Comparison of ENCODE assay signal across 8 cellular contexts in genomic region chr11:45339754-45340519, GRCh38. TPM values are rescaled to one million over a fixed set of nuclear protein-coding genes. Genes with fewer than 3 reads are reported as not detected.
A peak's percentile ranks its signal among the peaks of the same experiment; 100 is the strongest.
DNase-seq lines count a peak whose midpoint lies in the region; ATAC-seq and TF ChIP-seq lines count a peak whose summit lies in the region.

No MANE protein-coding gene starts in this region.

- peaks cover 10% of the 10 kb centered on the region for H3K4me1 Mint-ChIP-seq in CD8-positive, alpha-beta T cell (ENCODE audit: low read depth)

- DNase-seq in CD8-positive, alpha-beta T cell = peak; percentile 81 to 96 (median 91)
- DNase-seq in NCI-H748 treated with DMSO at 0.1 percent for 48 hours (lab: John Stamatoyannopoulos, UW) = peak; percentile 77
- DNase-seq in activated CD4-positive, alpha-beta T cell treated with anti-CD3 and anti-CD28 coated beads, Interleukin-2, amount 50 U/mL, for 48 hours = peak; percentile 96 to 97
- peak; percentile 87 to 94 (median 90) for DNase-seq in dorsolateral prefrontal cortex
- DNase-seq in lower lobe of right lung = peak; percentile 97
- peak; percentile 84 to 92 (median 89) for DNase-seq in stimulated activated CD4-positive, alpha-beta T cell treated with anti-CD3 and anti-CD28 coated beads, TNF-alpha, amount 100 ng/mL, for 4 hours (ENCODE audit: low read depth in 3 of 3)

- peaks cover 10% of the 10 kb centered on the region for H3K27me3 Mint-ChIP-seq in CD8-positive, alpha-beta T cell (ENCODE audit: low read depth)

- H3K27ac Mint-ChIP-seq in CD8-positive, alpha-beta T cell = no peak overlapping the region

- peak overlapping the region; percentile 27 for H3K4me3 ChIP-seq in CD8-positive, alpha-beta T cell (ENCODE audit: low read depth, low read length)
- H3K4me3 ChIP-seq in dorsolateral prefrontal cortex = peak overlapping the region in 57 of 59 donors; percentile 10 to 61 (median 38)
- H3K4me3 ChIP-seq in lower lobe of right lung = peak overlapping the region; percentile 39

- intact Hi-C loops in CD8-positive, alpha-beta T cell (cut with DNase I, micrococcal nuclease) = loop anchor here (1.0 to 5.0 kb wide), 5 partner anchors 15 to 1983 kb away; partner anchors contain the start of genes PRDM11 (in 1 of the 2) and TTC17 (in 1 of the 2)
- intact Hi-C loops in dorsolateral prefrontal cortex (cut with DNase I) = loop anchor here (1.0 to 5.0 kb wide), 4 partner anchors 26 to 433 kb away; no protein-coding TSS in a partner anchor
- intact Hi-C loops in lower lobe of right lung (cut with DNase I) = no loop called here

- H3K36me3 Mint-ChIP-seq in CD8-positive, alpha-beta T cell = no peaks in the 10 kb centered on the region

- no peaks in the 10 kb centered on the region for H3K36me3 ChIP-seq in CD8-positive, alpha-beta T cell (ENCODE audit: insufficient read depth, low read length)
- no peaks in the 10 kb centered on the region for H3K36me3 ChIP-seq in lower lobe of right lung

- no peak overlapping the region for H3K27ac ChIP-seq in CD8-positive, alpha-beta T cell (ENCODE audit: low read depth, low read length)
- H3K27ac ChIP-seq in dorsolateral prefrontal cortex (peak overlapping the region in 7 of 59 donors; percentile 3 to 46 (median 21)), lower lobe of right lung (peak overlapping the region; percentile 15)

- CTCF ChIA-PET in CD8-positive, alpha-beta T cell (lab: Charles Lee) = interaction anchor here (0.7 to 22.4 kb wide), 16 partner anchors 9 to 439 kb away, joined by 3 to 425 read pairs (median 3); no protein-coding TSS in a partner anchor

- H3K9me3 Mint-ChIP-seq in CD8-positive, alpha-beta T cell = no peaks in the 10 kb centered on the region

- ATAC-seq in CD8-positive, alpha-beta T cell = peak; percentile 100
- ATAC-seq in GM19452 (IDR thresholded peaks at IDR 0.05; ENCODE audit: unreplicated experiment) (peak; percentile 92), HG03558 (IDR thresholded peaks at IDR 0.05; ENCODE audit: extremely low read depth, unreplicated experiment) (peak; percentile 57), lower lobe of right lung (peak; percentile 98)

- H3K4me3 Mint-ChIP-seq in CD8-positive, alpha-beta T cell = peak overlapping the region; percentile 60

- peak; percentile 87 for TF ChIP-seq CTCF in CD8-positive, alpha-beta T cell (IDR thresholded peaks at IDR 0.05)
- TF ChIP-seq CTCF in dorsolateral prefrontal cortex (IDR thresholded peaks at IDR 0.05 in 54 of 56, conservative IDR thresholded peaks at IDR 0.05 in 2 of 56; ENCODE audit: low read depth in 1 of 56, partially characterized antibody in 56 of 56) (peak; percentile 67 to 98 (median 92)), lower lobe of right lung (IDR thresholded peaks at IDR 0.05) (peak; percentile 94)

- H3K9me3 ChIP-seq in CD8-positive, alpha-beta T cell (ENCODE audit: low read length) = no peaks in the 10 kb centered on the region
- no peaks in the 10 kb centered on the region for H3K9me3 ChIP-seq in lower lobe of right lung

- POLR2A ChIA-PET in CD8-positive, alpha-beta T cell (lab: Charles Lee) = no interaction called here

- H3K27me3 ChIP-seq in CD8-positive, alpha-beta T cell (ENCODE audit: insufficient read depth, low read length) = no peaks in the 10 kb centered on the region
- H3K27me3 ChIP-seq in dorsolateral prefrontal cortex (peaks cover 0 to 4% (median 0%) of the 10 kb centered on the region in 45 donors), lower lobe of right lung (ENCODE audit: low read depth) (peaks cover 7% of the 10 kb centered on the region)

- H3K4me1 ChIP-seq in CD8-positive, alpha-beta T cell (ENCODE audit: insufficient read depth, low read length) = peaks cover 8% of the 10 kb centered on the region
- H3K4me1 ChIP-seq in lower lobe of right lung = peaks cover 14% of the 10 kb centered on the region

RNA-seq across cellular contexts. Expression of gene SYT13, which starts 53.8 kb away (rescaled TPM):
- total RNA-seq in CD8-positive, alpha-beta T cell = not detected
- 100 to 1,000 TPM in 80 of 120 experiments, 10 to 100 TPM in 40; 30.8 to 204 (median 115) TPM for total RNA-seq in dorsolateral prefrontal cortex
- total RNA-seq in lower lobe of right lung = not detected

Comparison
In these comparisons a context has a peak if more than half of its experiments do, and no peak if none do; other contexts are left out.
1. RNA of gene SYT13, which starts 53.8 kb away (total RNA-seq): 30.8 to 204 TPM in dorsolateral prefrontal cortex; not detected in lower lobe of right lung (single experiment) and not detected in CD8-positive, alpha-beta T cell; every median in the first group is over 10 times any median in the second.
2. Peak in every context shown above with its lines, with median percentiles within 50 percentile points of each other: ATAC-seq, DNase-seq, H3K4me3 ChIP-seq and CTCF ChIP-seq.